Comparison of ENCODE assay signal across 16 cellular contexts in genomic region chr2:217090884-217091283, GRCh38.
A peak's percentile ranks its signal among the peaks of the same experiment; 100 is the strongest.
DNase-seq lines count a peak whose midpoint lies in the region; ATAC-seq, FAIRE-seq and TF ChIP-seq lines count a peak whose summit lies in the region.
"Had no signal": no experiment of that assay in that cellular context is flagged by ENCODE, and none has a peak within 500 bp of the region (broad histone marks: within the 10 kb centered on the region; RNA-seq: fewer than 3 reads in every experiment).

No MANE protein-coding gene starts in this region.

- H2BK120ac ChIP-seq in IMR-90 (ENCODE audit: low read depth, low read length) = peak overlapping the region; percentile 41; the same call in 1 of the 2 replicates

- no peak overlapping the region for H3K4me3 Mint-ChIP-seq in activated CD4-positive, alpha-beta T cell treated with anti-CD3 and anti-CD28 coated beads, Interleukin-2, amount 10 ng/mL, durations not matched to agents 24 days and 14 days
- H3K4me3 Mint-ChIP-seq in stimulated activated memory B cell treated with anti-CD40 and anti-IgM and Interleukin-4, amounts not matched to agents 10 μg/mL and 1 μg/mL and 100 μg/mL, for 72 hours = no peak overlapping the region

- no TSS peak for BruUV-seq in IMR-90 (replicated peaks; lab: Mats Ljungman, UMichigan)
- BruUV-seq in K562 (replicated peaks; lab: Mats Ljungman, UMichigan) = no TSS peak

- H3K23ac ChIP-seq in IMR-90 (ENCODE audit: low read depth, low read length) = no peak overlapping the region

- no peaks in the 10 kb centered on the region for H4K20me1 ChIP-seq in IMR-90 (ENCODE audit: insufficient read depth, low read length)
- no peaks in the 10 kb centered on the region for H4K20me1 ChIP-seq in K562 (replicated peaks; ENCODE audit: control insufficient read depth, insufficient read depth, low read length)

- peak overlapping the region; percentile 56 for H3K27ac Mint-ChIP-seq in activated CD4-positive, alpha-beta T cell treated with anti-CD3 and anti-CD28 coated beads, Interleukin-2, amount 10 ng/mL, durations not matched to agents 24 days and 14 days
- peak overlapping the region; percentile 17 for H3K27ac Mint-ChIP-seq in stimulated activated memory B cell treated with anti-CD40 and anti-IgM and Interleukin-4, amounts not matched to agents 10 μg/mL and 1 μg/mL and 100 μg/mL, for 72 hours
- H3K27ac Mint-ChIP-seq: CD4-positive, alpha-beta memory T cell had no signal

- no peak for FAIRE-seq in K562 (lab: Jason Lieb, UNC)

- TF ChIP-seq POLR2A in IMR-90 (IDR thresholded peaks at IDR 0.05; ENCODE audit: low read depth, low read length) (no peak), K562 (conservative IDR thresholded peaks at IDR 0.05) (no peak)

- peaks cover 6% of the 10 kb centered on the region for H3K4me1 ChIP-seq in IMR-90 (ENCODE audit: control insufficient read depth, insufficient read depth, low read length)
- H3K4me1 ChIP-seq in K562 (replicated peaks in 1 of 2; ENCODE audit: control insufficient read depth in 2 of 2, insufficient read depth in 2 of 2, low read length in 2 of 2) = peaks cover 15 to 53% of the 10 kb centered on the region in 2 experiments

- H3K4me2 ChIP-seq in IMR-90 (ENCODE audit: low read depth, low read length) (no peak overlapping the region), K562 (ENCODE audit: insufficient read depth, low read length) (peak overlapping the region; percentile 12; the same call in 1 of the 2 replicates)

- in situ Hi-C loops in IMR-90 (cut with MboI; ENCODE audit: low sequenced_read_pairs) = no loop called here
- in situ Hi-C loops in K562 (cut with MboI) = no loop called here

- H4K91ac ChIP-seq in IMR-90 (ENCODE audit: insufficient read depth, low read depth, low read length) = no peak overlapping the region; the same call in 1 of the 2 replicates

- H3K27ac ChIP-seq in IMR-90 (ENCODE audit: insufficient read depth, low read length) (no peak overlapping the region), K562 (ENCODE audit: extremely low read depth, low read depth, low read length) (peak overlapping the region; percentile 77; the same call in 2 of the 3 replicates)
- H3K27ac ChIP-seq: SJCRH30 had no signal

- no peaks in the 10 kb centered on the region for H3K36me3 Mint-ChIP-seq in activated CD4-positive, alpha-beta T cell treated with anti-CD3 and anti-CD28 coated beads, Interleukin-2, amount 10 ng/mL, durations not matched to agents 24 days and 14 days (ENCODE audit: low read depth)
- H3K36me3 Mint-ChIP-seq in stimulated activated memory B cell treated with anti-CD40 and anti-IgM and Interleukin-4, amounts not matched to agents 10 μg/mL and 1 μg/mL and 100 μg/mL, for 72 hours = no peaks in the 10 kb centered on the region
- H3K36me3 Mint-ChIP-seq: CD4-positive, alpha-beta memory T cell had no signal

- POLR2A ChIA-PET in IMR-90 (lab: Charles Lee; ENCODE audit: unreplicated experiment) = interaction anchor here (0.9 kb wide), 1 partner anchor 13 kb away, joined by 3 read pairs; no protein-coding TSS in a partner anchor
- POLR2A ChIA-PET in K562 (lab: Yijun Ruan, JAX) = interaction anchor here (0.9 to 1.6 kb wide), 2 partner anchors 13 to 37 kb away, joined by 4 to 6 read pairs; no protein-coding TSS in a partner anchor
- POLR2A ChIA-PET in GM10248 (lab: Yijun Ruan, JAX) = no interaction called here

- peak overlapping the region; percentile 43; the same call in 1 of the 2 replicates for H3K4ac ChIP-seq in IMR-90 (ENCODE audit: low read depth, low read length)

- H2BK5ac ChIP-seq in IMR-90 (ENCODE audit: low read depth, low read length, poor library complexity, severe bottlenecking) = no peak overlapping the region

- peak overlapping the region; percentile 43; the same call in 1 of the 2 replicates for H2AK5ac ChIP-seq in IMR-90 (ENCODE audit: low read depth, low read length)

- ATAC-seq in IMR-90 (ENCODE audit: low read depth) = no peak
- no peak for ATAC-seq in K562
- ATAC-seq in stimulated activated memory B cell treated with anti-CD40 and anti-IgM and Interleukin-4, amounts not matched to agents 10 μg/mL and 1 μg/mL and 100 μg/mL, for 72 hours = no peak

- TF ChIP-seq CTCF in IMR-90 (conservative IDR thresholded peaks at IDR 0.05; ENCODE audit: low read depth, low read length) (no peak), K562 (IDR thresholded peaks at IDR 0.05 in 2 of 3, conservative IDR thresholded peaks at IDR 0.05 in 1 of 3; ENCODE audit: insufficient read depth in 2 of 3, low read depth in 1 of 3, low read length in 3 of 3) (no peak), GM10248 (IDR thresholded peaks at IDR 0.05; ENCODE audit: control extremely low read depth, extremely low read depth, low read depth, missing control alignments) (no peak)

- H2BK15ac ChIP-seq in IMR-90 (ENCODE audit: low read depth, low read length) = peak overlapping the region; percentile 44; the same call in 1 of the 3 replicates

- no peaks in the 10 kb centered on the region for H3K79me1 ChIP-seq in IMR-90 (ENCODE audit: low read depth in 1 of 2, low read length in 2 of 2)

- no peaks in the 10 kb centered on the region for H3K36me3 ChIP-seq in IMR-90 (ENCODE audit: control insufficient read depth, insufficient read depth, low read length)
- no peaks in the 10 kb centered on the region for H3K36me3 ChIP-seq in K562 (ENCODE audit: control insufficient read depth, insufficient read depth, low read length)
- H3K36me3 ChIP-seq: SJCRH30 had no signal

- 0 out of 2 replicates have a peak overlapping the region, but pooled peaks have one; percentile 64 for H4K5ac ChIP-seq in IMR-90 (ENCODE audit: low read depth, low read length)

- peaks cover 4% of the 10 kb centered on the region for H3K9me3 Mint-ChIP-seq in activated CD4-positive, alpha-beta T cell treated with anti-CD3 and anti-CD28 coated beads, Interleukin-2, amount 10 ng/mL, durations not matched to agents 24 days and 14 days
- H3K9me3 Mint-ChIP-seq in stimulated activated memory B cell treated with anti-CD40 and anti-IgM and Interleukin-4, amounts not matched to agents 10 μg/mL and 1 μg/mL and 100 μg/mL, for 72 hours = peaks cover 3% of the 10 kb centered on the region

- DNase-seq in activated CD4-positive, alpha-beta T cell treated with anti-CD3 and anti-CD28 coated beads, Interleukin-2, amount 10 ng/mL, durations not matched to agents 24 days and 14 days = no peak
- no peak for DNase-seq in activated CD4-positive, alpha-beta T cell treated with anti-CD3 and anti-CD28 coated beads, Interleukin-2, amount 50 U/mL, for 48 hours
- DNase-seq in IMR-90 (no peak), K562 (ENCODE audit: extremely low read depth in 1 of 4, low spot score in 3 of 4) (no peak), OCI-M2 (lab: John Stamatoyannopoulos, UW; ENCODE audit: unreplicated experiment) (no peak), GM10248 (ENCODE audit: extremely low spot score) (no peak), germinal center (ENCODE audit: low spot score) (no peak)
- DNase-seq: 8988T; Calu3; CD4-positive, alpha-beta memory T cell; DMS53; MV-4-11; NCI-H1694 treated with DMSO at 0.1 percent for 48 hours; NCI-H510A treated with DMSO at 0.1 percent for 48 hours had no signal

- H3K14ac ChIP-seq in IMR-90 (replicated peaks; ENCODE audit: low read depth, low read length) = no peak overlapping the region; the same call in 1 of the 2 replicates

- no peak overlapping the region for H3K9ac ChIP-seq in IMR-90 (ENCODE audit: low read depth, low read length)
- H3K9ac ChIP-seq in K562 (ENCODE audit: insufficient read depth in 1 of 2, low read depth in 2 of 2, low read length in 2 of 2) = no peak overlapping the region; a peak in 1 of 4 replicates

- H3K9me1 ChIP-seq in IMR-90 (ENCODE audit: insufficient read depth, low read length) (peaks cover 3% of the 10 kb centered on the region; the same call in 1 of the 2 replicates), K562 (ENCODE audit: control insufficient read depth, insufficient read depth, low read length) (no peaks in the 10 kb centered on the region)

- CTCF ChIA-PET in IMR-90 (lab: Yijun Ruan, JAX) (interaction anchor here (1.6 kb wide), 1 partner anchor 75 kb away, joined by 4 read pairs; no protein-coding TSS in a partner anchor), K562 (lab: Yijun Ruan, JAX; ENCODE audit: low intra/inter-chr PET ratio) (no interaction called here), GM10248 (lab: Yijun Ruan, JAX) (interaction anchor here (0.9 to 1.7 kb wide), 3 partner anchors 12 to 65 kb away, joined by 3 to 5 read pairs (median 4); no protein-coding TSS in a partner anchor)

- no peak overlapping the region for H2AK9ac ChIP-seq in IMR-90 (replicated peaks; ENCODE audit: low read depth, low read length, poor library complexity)

- H3K56ac ChIP-seq in IMR-90 (ENCODE audit: extremely low read depth, insufficient read depth, low read length) = no peak overlapping the region

- peaks cover 47% of the 10 kb centered on the region for H3K4me1 Mint-ChIP-seq in activated CD4-positive, alpha-beta T cell treated with anti-CD3 and anti-CD28 coated beads, Interleukin-2, amount 10 ng/mL, durations not matched to agents 24 days and 14 days
- H3K4me1 Mint-ChIP-seq in stimulated activated memory B cell treated with anti-CD40 and anti-IgM and Interleukin-4, amounts not matched to agents 10 μg/mL and 1 μg/mL and 100 μg/mL, for 72 hours = peaks cover 18% of the 10 kb centered on the region

- TF ChIP-seq EP300 in K562 (IDR thresholded peaks at IDR 0.05; ENCODE audit: low read length) = no peak

- no peak overlapping the region for H2AFZ ChIP-seq in IMR-90 (replicated peaks; ENCODE audit: low read length, poor library complexity)
- peak overlapping the region; percentile 74; the same call in 1 of the 2 replicates for H2AFZ ChIP-seq in K562 (ENCODE audit: low read depth, low read length)

- H3K27me3 Mint-ChIP-seq in activated CD4-positive, alpha-beta T cell treated with anti-CD3 and anti-CD28 coated beads, Interleukin-2, amount 10 ng/mL, durations not matched to agents 24 days and 14 days = no peaks in the 10 kb centered on the region
- no peaks in the 10 kb centered on the region for H3K27me3 Mint-ChIP-seq in stimulated activated memory B cell treated with anti-CD40 and anti-IgM and Interleukin-4, amounts not matched to agents 10 μg/mL and 1 μg/mL and 100 μg/mL, for 72 hours

- H3K27me3 ChIP-seq in IMR-90 (ENCODE audit: control insufficient read depth, insufficient read depth, low read length) = no peaks in the 10 kb centered on the region
- no peaks in the 10 kb centered on the region for H3K27me3 ChIP-seq in K562 (ENCODE audit: control insufficient read depth in 2 of 2, insufficient read depth in 2 of 2, low read length in 2 of 2)
- H3K27me3 ChIP-seq: SJCRH30 had no signal

- H3K18ac ChIP-seq in IMR-90 (ENCODE audit: low read depth, low read length) = peak overlapping the region; percentile 74; the same call in 1 of the 2 replicates

- no peak overlapping the region; a peak in 1 of 4 replicates for H4K8ac ChIP-seq in IMR-90 (ENCODE audit: low read depth in 2 of 2, low read length in 2 of 2)

- dilution Hi-C loops in IMR-90 (cut with HindIII; ENCODE audit: low sequenced_read_pairs, unreplicated experiment) = no loop called here

- TF ChIP-seq RAD21 in IMR-90 (IDR thresholded peaks at IDR 0.05; ENCODE audit: low read length) = no peak
- TF ChIP-seq RAD21 in K562 (CRISPR knock-in tag; conservative IDR thresholded peaks at IDR 0.05 in 1 of 2, IDR thresholded peaks at IDR 0.05 in 1 of 2) = no peak

- H3K4me3 ChIP-seq in IMR-90 (ENCODE audit: insufficient read depth, low read depth, low read length) = no peak overlapping the region
- no peak overlapping the region for H3K4me3 ChIP-seq in K562
- H3K4me3 ChIP-seq: SJCRH30 had no signal

- WGBS in IMR-90 (ENCODE audit: extremely low coverage in 2 of 2, insufficient read length in 1 of 2), 2 experiments = no CpG with 5 or more reads among the region's 3 CpGs
- WGBS in K562 (ENCODE audit: insufficient coverage, low coverage, missing lambda C conversion rate) = 24% methylated on average over 3 of the region's 3 CpGs

- H2BK20ac ChIP-seq in IMR-90 (ENCODE audit: low read depth, low read length) = peak overlapping the region; percentile 26; the same call in 1 of the 2 replicates

- H3K9me3 ChIP-seq in IMR-90 (ENCODE audit: control insufficient read depth, insufficient read depth, low read length) (no peaks in the 10 kb centered on the region), K562 (replicated peaks; ENCODE audit: control insufficient read depth, insufficient read depth, low read depth, low read length) (no peaks in the 10 kb centered on the region)
- H3K9me3 ChIP-seq: SJCRH30 had no signal

- H3K79me2 ChIP-seq in K562 (ENCODE audit: control insufficient read depth, insufficient read depth, low read length) = no peaks in the 10 kb centered on the region

- intact Hi-C loops in activated CD4-positive, alpha-beta T cell treated with anti-CD3 and anti-CD28 coated beads, Interleukin-2, amount 10 ng/mL, durations not matched to agents 24 days and 14 days (cut with micrococcal nuclease) = loop anchor here (1.0 to 2.0 kb wide), 4 partner anchors 14 to 398 kb away; no protein-coding TSS in a partner anchor
- intact Hi-C loops in IMR-90 (cut with micrococcal nuclease) = no loop called here
- intact Hi-C loops in K562 (cut with micrococcal nuclease) = loop anchor here (1.0 to 5.0 kb wide), 3 partner anchors 13 to 61 kb away; no protein-coding TSS in a partner anchor
